1 cellular context compared by ENCODE assay signal in the genomic region with DNA sequence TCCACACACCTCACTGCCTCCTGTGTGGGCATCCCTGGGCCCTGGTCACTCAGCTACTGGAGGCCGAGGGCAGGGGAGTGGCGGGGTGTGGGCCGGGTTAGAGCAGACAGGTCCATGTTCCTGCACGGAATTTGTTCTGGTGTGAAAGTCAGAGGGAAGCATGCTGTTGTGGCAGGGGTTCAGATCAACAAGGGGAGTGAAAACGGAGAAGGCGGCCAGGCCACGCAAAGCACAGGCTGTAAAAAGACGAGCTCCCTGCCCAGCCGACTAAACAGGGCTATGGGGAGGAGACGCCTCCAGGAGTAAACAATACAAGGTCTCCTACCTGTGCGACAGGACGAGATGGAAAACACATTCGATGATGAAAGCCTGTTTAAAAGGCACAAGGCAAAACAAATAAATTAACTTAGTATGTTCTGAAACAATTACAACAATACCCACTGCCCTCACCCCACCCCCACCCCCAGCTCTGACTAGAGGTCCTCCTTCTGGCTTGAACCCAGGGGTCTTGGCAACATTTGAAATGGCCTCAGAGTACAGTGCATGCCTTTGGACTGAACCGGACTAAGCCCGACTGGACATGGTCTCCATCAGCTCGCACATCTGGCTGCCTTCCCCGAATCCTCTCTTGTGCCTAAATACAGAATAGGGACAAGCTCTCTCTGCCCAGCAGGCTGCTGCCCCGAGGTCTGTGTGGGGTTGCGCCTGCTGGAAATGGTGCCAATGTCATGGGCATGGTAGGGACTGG.
TF ChIP-seq lines count a peak whose summit lies in the region.

No MANE protein-coding gene starts in this region.

TF ChIP-seq in HepG2, 621 proteins besides CTCF, POLR2A, EP300 and RAD21 (continued from another document and continues in another):
- TF ChIP-seq ZNF557 (CRISPR knock-in tag; IDR thresholded peaks at IDR 0.05) (no peak), ZNF101 (CRISPR knock-in tag; IDR thresholded peaks at IDR 0.05; ENCODE audit: borderline replicate concordance, low read depth) (no peak), ZNF567 (CRISPR knock-in tag; IDR thresholded peaks at IDR 0.05; ENCODE audit: borderline replicate concordance) (no peak), ZKSCAN5 (CRISPR knock-in tag; IDR thresholded peaks at IDR 0.05) (0 out of 2 replicates have a peak, but pooled peaks have one; percentile 39), RBAK (CRISPR knock-in tag; IDR thresholded peaks at IDR 0.05) (no peak), SOX5 (CRISPR knock-in tag; IDR thresholded peaks at IDR 0.05; ENCODE audit: borderline replicate concordance) (peak; percentile 65; the same call in 1 of the 2 replicates), SOX6 (IDR thresholded peaks at IDR 0.05) (no peak), SOX6 (CRISPR knock-in tag; IDR thresholded peaks at IDR 0.05) (peak; percentile 83), ZNF292 (CRISPR knock-in tag; IDR thresholded peaks at IDR 0.05; ENCODE audit: borderline replicate concordance, low read depth) (0 out of 2 replicates have a peak, but pooled peaks have one; percentile 20), CEBPG (CRISPR knock-in tag; IDR thresholded peaks at IDR 0.05) (peak; percentile 32; the same call in 1 of the 2 replicates), ZMYM4 (CRISPR knock-in tag; IDR thresholded peaks at IDR 0.05) (peak; percentile 23; the same call in 1 of the 2 replicates), POGZ (CRISPR knock-in tag; IDR thresholded peaks at IDR 0.05) (0 out of 2 replicates have a peak, but pooled peaks have one; percentile 26), REL (CRISPR knock-in tag; conservative IDR thresholded peaks at IDR 0.05) (no peak), SOX13 (IDR thresholded peaks at IDR 0.05) (no peak), SOX13 (CRISPR knock-in tag; conservative IDR thresholded peaks at IDR 0.05 in 1 of 2, IDR thresholded peaks at IDR 0.05 in 1 of 2) (peak in 1 of 2 experiments; percentile 71; a peak in 2 of 4 replicates), EHMT2 (IDR thresholded peaks at IDR 0.05; ENCODE audit: borderline replicate concordance, low read depth, low read length) (no peak), SP1 (IDR thresholded peaks at IDR 0.05) (no peak), SP1 (CRISPR knock-in tag; IDR thresholded peaks at IDR 0.05) (no peak), FOXP1 (IDR thresholded peaks at IDR 0.05) (no peak), FOXP1 (CRISPR knock-in tag; IDR thresholded peaks at IDR 0.05) (peak; percentile 84)
- TF ChIP-seq, protein P1, sequence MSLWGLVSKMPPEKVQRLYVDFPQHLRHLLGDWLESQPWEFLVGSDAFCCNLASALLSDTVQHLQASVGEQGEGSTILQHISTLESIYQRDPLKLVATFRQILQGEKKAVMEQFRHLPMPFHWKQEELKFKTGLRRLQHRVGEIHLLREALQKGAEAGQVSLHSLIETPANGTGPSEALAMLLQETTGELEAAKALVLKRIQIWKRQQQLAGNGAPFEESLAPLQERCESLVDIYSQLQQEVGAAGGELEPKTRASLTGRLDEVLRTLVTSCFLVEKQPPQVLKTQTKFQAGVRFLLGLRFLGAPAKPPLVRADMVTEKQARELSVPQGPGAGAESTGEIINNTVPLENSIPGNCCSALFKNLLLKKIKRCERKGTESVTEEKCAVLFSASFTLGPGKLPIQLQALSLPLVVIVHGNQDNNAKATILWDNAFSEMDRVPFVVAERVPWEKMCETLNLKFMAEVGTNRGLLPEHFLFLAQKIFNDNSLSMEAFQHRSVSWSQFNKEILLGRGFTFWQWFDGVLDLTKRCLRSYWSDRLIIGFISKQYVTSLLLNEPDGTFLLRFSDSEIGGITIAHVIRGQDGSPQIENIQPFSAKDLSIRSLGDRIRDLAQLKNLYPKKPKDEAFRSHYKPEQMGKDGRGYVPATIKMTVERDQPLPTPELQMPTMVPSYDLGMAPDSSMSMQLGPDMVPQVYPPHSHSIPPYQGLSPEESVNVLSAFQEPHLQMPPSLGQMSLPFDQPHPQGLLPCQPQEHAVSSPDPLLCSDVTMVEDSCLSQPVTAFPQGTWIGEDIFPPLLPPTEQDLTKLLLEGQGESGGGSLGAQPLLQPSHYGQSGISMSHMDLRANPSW (CRISPR knock-in tag; IDR thresholded peaks at IDR 0.05; ENCODE audit: borderline replicate concordance) = no peak
- TF ChIP-seq, protein P2, sequence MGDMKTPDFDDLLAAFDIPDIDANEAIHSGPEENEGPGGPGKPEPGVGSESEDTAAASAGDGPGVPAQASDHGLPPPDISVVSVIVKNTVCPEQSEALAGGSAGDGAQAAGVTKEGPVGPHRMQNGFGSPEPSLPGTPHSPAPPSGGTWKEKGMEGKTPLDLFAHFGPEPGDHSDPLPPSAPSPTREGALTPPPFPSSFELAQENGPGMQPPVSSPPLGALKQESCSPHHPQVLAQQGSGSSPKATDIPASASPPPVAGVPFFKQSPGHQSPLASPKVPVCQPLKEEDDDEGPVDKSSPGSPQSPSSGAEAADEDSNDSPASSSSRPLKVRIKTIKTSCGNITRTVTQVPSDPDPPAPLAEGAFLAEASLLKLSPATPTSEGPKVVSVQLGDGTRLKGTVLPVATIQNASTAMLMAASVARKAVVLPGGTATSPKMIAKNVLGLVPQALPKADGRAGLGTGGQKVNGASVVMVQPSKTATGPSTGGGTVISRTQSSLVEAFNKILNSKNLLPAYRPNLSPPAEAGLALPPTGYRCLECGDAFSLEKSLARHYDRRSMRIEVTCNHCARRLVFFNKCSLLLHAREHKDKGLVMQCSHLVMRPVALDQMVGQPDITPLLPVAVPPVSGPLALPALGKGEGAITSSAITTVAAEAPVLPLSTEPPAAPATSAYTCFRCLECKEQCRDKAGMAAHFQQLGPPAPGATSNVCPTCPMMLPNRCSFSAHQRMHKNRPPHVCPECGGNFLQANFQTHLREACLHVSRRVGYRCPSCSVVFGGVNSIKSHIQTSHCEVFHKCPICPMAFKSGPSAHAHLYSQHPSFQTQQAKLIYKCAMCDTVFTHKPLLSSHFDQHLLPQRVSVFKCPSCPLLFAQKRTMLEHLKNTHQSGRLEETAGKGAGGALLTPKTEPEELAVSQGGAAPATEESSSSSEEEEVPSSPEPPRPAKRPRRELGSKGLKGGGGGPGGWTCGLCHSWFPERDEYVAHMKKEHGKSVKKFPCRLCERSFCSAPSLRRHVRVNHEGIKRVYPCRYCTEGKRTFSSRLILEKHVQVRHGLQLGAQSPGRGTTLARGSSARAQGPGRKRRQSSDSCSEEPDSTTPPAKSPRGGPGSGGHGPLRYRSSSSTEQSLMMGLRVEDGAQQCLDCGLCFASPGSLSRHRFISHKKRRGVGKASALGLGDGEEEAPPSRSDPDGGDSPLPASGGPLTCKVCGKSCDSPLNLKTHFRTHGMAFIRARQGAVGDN (CRISPR knock-in tag; IDR thresholded peaks at IDR 0.05) = peak; percentile 69; the same call in 1 of the 2 replicates
- TF ChIP-seq, protein P3, sequence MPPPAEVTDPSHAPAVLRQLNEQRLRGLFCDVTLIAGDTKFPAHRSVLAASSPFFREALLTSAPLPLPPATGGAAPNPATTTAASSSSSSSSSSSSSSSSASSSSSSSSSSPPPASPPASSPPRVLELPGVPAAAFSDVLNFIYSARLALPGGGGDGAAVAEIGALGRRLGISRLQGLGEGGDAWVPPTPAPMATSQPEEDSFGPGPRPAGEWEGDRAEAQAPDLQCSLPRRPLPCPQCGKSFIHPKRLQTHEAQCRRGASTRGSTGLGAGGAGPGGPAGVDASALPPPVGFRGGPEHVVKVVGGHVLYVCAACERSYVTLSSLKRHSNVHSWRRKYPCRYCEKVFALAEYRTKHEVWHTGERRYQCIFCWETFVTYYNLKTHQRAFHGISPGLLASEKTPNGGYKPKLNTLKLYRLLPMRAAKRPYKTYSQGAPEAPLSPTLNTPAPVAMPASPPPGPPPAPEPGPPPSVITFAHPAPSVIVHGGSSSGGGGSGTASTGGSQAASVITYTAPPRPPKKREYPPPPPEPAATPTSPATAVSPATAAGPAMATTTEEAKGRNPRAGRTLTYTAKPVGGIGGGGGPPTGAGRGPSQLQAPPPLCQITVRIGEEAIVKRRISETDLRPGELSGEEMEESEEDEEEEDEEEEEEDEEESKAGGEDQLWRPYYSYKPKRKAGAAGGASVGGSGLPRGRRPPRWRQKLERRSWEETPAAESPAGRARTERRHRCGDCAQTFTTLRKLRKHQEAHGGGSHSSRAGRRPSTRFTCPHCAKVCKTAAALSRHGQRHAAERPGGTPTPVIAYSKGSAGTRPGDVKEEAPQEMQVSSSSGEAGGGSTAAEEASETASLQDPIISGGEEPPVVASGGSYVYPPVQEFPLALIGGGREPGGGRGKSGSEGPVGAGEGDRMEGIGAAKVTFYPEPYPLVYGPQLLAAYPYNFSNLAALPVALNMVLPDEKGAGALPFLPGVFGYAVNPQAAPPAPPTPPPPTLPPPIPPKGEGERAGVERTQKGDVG (CRISPR knock-in tag; IDR thresholded peaks at IDR 0.05; ENCODE audit: borderline replicate concordance) = peak; percentile 89
- TF ChIP-seq, protein P4, sequence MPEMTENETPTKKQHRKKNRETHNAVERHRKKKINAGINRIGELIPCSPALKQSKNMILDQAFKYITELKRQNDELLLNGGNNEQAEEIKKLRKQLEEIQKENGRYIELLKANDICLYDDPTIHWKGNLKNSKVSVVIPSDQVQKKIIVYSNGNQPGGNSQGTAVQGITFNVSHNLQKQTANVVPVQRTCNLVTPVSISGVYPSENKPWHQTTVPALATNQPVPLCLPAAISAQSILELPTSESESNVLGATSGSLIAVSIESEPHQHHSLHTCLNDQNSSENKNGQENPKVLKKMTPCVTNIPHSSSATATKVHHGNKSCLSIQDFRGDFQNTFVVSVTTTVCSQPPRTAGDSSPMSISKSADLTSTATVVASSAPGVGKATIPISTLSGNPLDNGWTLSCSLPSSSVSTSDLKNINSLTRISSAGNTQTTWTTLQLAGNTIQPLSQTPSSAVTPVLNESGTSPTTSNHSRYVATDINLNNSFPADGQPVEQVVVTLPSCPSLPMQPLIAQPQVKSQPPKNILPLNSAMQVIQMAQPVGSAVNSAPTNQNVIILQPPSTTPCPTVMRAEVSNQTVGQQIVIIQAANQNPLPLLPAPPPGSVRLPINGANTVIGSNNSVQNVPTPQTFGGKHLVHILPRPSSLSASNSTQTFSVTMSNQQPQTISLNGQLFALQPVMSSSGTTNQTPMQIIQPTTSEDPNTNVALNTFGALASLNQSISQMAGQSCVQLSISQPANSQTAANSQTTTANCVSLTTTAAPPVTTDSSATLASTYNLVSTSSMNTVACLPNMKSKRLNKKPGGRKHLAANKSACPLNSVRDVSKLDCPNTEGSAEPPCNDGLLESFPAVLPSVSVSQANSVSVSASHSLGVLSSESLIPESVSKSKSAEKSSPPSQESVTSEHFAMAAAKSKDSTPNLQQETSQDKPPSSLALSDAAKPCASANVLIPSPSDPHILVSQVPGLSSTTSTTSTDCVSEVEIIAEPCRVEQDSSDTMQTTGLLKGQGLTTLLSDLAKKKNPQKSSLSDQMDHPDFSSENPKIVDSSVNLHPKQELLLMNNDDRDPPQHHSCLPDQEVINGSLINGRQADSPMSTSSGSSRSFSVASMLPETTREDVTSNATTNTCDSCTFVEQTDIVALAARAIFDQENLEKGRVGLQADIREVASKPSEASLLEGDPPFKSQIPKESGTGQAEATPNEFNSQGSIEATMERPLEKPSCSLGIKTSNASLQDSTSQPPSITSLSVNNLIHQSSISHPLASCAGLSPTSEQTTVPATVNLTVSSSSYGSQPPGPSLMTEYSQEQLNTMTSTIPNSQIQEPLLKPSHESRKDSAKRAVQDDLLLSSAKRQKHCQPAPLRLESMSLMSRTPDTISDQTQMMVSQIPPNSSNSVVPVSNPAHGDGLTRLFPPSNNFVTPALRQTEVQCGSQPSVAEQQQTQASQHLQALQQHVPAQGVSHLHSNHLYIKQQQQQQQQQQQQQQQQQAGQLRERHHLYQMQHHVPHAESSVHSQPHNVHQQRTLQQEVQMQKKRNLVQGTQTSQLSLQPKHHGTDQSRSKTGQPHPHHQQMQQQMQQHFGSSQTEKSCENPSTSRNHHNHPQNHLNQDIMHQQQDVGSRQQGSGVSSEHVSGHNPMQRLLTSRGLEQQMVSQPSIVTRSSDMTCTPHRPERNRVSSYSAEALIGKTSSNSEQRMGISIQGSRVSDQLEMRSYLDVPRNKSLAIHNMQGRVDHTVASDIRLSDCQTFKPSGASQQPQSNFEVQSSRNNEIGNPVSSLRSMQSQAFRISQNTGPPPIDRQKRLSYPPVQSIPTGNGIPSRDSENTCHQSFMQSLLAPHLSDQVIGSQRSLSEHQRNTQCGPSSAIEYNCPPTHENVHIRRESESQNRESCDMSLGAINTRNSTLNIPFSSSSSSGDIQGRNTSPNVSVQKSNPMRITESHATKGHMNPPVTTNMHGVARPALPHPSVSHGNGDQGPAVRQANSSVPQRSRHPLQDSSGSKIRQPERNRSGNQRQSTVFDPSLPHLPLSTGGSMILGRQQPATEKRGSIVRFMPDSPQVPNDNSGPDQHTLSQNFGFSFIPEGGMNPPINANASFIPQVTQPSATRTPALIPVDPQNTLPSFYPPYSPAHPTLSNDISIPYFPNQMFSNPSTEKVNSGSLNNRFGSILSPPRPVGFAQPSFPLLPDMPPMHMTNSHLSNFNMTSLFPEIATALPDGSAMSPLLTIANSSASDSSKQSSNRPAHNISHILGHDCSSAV (CRISPR knock-in tag; IDR thresholded peaks at IDR 0.05; ENCODE audit: borderline replicate concordance) = no peak
- TF ChIP-seq, protein P5, sequence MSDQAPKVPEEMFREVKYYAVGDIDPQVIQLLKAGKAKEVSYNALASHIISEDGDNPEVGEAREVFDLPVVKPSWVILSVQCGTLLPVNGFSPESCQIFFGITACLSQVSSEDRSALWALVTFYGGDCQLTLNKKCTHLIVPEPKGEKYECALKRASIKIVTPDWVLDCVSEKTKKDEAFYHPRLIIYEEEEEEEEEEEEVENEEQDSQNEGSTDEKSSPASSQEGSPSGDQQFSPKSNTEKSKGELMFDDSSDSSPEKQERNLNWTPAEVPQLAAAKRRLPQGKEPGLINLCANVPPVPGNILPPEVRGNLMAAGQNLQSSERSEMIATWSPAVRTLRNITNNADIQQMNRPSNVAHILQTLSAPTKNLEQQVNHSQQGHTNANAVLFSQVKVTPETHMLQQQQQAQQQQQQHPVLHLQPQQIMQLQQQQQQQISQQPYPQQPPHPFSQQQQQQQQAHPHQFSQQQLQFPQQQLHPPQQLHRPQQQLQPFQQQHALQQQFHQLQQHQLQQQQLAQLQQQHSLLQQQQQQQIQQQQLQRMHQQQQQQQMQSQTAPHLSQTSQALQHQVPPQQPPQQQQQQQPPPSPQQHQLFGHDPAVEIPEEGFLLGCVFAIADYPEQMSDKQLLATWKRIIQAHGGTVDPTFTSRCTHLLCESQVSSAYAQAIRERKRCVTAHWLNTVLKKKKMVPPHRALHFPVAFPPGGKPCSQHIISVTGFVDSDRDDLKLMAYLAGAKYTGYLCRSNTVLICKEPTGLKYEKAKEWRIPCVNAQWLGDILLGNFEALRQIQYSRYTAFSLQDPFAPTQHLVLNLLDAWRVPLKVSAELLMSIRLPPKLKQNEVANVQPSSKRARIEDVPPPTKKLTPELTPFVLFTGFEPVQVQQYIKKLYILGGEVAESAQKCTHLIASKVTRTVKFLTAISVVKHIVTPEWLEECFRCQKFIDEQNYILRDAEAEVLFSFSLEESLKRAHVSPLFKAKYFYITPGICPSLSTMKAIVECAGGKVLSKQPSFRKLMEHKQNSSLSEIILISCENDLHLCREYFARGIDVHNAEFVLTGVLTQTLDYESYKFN (CRISPR knock-in tag; conservative IDR thresholded peaks at IDR 0.05) = peak; percentile 37; the same call in 1 of the 2 replicates
- TF ChIP-seq, protein P6, sequence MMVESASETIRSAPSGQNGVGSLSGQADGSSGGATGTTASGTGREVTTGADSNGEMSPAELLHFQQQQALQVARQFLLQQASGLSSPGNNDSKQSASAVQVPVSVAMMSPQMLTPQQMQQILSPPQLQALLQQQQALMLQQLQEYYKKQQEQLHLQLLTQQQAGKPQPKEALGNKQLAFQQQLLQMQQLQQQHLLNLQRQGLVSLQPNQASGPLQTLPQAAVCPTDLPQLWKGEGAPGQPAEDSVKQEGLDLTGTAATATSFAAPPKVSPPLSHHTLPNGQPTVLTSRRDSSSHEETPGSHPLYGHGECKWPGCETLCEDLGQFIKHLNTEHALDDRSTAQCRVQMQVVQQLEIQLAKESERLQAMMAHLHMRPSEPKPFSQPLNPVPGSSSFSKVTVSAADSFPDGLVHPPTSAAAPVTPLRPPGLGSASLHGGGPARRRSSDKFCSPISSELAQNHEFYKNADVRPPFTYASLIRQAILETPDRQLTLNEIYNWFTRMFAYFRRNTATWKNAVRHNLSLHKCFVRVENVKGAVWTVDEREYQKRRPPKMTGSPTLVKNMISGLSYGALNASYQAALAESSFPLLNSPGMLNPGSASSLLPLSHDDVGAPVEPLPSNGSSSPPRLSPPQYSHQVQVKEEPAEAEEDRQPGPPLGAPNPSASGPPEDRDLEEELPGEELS (CRISPR knock-in tag; IDR thresholded peaks at IDR 0.05) = peak; percentile 71
